1 cellular context compared by ENCODE assay signal in the genomic region with DNA sequence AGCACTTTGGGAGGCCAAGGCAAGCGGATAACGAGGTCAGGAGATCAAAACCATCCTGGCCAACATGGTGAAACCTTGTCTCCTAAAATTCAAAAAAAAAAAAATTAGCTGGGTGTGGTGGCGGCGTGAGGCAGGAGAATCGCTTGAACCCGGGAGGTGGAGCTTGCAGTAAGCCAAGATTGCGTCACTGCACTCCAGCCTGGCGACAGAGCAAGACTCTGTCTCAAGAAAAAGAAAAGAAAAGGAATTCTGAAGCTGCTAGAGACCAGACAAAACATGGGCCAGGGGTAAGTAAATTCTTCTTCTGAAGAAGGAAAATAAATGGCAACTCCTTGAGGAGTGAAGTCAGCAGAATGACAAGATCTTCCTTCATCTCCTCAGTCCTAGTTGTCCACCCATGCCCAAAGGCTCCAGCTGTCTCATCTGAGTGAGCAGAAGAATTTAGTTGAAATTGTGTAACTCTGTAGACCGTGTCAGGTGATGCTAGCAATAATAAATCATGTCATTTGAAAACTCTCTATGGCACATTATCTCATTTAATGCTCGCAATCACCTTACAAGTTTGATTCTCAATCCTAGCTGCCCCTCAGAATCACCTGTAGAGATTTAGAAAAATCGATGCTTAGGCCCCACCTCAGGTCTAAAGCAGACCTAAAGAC.
TF ChIP-seq lines count a peak whose summit lies in the region.

No MANE protein-coding gene starts in this region.

TF ChIP-seq in HepG2, 621 proteins besides CTCF, POLR2A, EP300 and RAD21:
- TF ChIP-seq AGO2 (optimal IDR thresholded peaks at IDR 0.05; ENCODE audit: low read depth, low read length) (no peak), ZSCAN22 (CRISPR knock-in tag; IDR thresholded peaks at IDR 0.05) (no peak), ZSCAN9 (CRISPR knock-in tag; IDR thresholded peaks at IDR 0.05; ENCODE audit: borderline replicate concordance) (no peak), ZNF205 (CRISPR knock-in tag; IDR thresholded peaks at IDR 0.05) (no peak), JUN (CRISPR knock-in tag; IDR thresholded peaks at IDR 0.05) (no peak), SMAD1 (CRISPR knock-in tag; IDR thresholded peaks at IDR 0.05; ENCODE audit: borderline replicate concordance, low read depth) (no peak), KDM1A (CRISPR knock-in tag; IDR thresholded peaks at IDR 0.05) (no peak)
- TF ChIP-seq, protein P1, sequence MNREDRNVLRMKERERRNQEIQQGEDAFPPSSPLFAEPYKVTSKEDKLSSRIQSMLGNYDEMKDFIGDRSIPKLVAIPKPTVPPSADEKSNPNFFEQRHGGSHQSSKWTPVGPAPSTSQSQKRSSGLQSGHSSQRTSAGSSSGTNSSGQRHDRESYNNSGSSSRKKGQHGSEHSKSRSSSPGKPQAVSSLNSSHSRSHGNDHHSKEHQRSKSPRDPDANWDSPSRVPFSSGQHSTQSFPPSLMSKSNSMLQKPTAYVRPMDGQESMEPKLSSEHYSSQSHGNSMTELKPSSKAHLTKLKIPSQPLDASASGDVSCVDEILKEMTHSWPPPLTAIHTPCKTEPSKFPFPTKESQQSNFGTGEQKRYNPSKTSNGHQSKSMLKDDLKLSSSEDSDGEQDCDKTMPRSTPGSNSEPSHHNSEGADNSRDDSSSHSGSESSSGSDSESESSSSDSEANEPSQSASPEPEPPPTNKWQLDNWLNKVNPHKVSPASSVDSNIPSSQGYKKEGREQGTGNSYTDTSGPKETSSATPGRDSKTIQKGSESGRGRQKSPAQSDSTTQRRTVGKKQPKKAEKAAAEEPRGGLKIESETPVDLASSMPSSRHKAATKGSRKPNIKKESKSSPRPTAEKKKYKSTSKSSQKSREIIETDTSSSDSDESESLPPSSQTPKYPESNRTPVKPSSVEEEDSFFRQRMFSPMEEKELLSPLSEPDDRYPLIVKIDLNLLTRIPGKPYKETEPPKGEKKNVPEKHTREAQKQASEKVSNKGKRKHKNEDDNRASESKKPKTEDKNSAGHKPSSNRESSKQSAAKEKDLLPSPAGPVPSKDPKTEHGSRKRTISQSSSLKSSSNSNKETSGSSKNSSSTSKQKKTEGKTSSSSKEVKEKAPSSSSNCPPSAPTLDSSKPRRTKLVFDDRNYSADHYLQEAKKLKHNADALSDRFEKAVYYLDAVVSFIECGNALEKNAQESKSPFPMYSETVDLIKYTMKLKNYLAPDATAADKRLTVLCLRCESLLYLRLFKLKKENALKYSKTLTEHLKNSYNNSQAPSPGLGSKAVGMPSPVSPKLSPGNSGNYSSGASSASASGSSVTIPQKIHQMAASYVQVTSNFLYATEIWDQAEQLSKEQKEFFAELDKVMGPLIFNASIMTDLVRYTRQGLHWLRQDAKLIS (CRISPR knock-in tag; IDR thresholded peaks at IDR 0.05) = no peak
- TF ChIP-seq, protein P2, sequence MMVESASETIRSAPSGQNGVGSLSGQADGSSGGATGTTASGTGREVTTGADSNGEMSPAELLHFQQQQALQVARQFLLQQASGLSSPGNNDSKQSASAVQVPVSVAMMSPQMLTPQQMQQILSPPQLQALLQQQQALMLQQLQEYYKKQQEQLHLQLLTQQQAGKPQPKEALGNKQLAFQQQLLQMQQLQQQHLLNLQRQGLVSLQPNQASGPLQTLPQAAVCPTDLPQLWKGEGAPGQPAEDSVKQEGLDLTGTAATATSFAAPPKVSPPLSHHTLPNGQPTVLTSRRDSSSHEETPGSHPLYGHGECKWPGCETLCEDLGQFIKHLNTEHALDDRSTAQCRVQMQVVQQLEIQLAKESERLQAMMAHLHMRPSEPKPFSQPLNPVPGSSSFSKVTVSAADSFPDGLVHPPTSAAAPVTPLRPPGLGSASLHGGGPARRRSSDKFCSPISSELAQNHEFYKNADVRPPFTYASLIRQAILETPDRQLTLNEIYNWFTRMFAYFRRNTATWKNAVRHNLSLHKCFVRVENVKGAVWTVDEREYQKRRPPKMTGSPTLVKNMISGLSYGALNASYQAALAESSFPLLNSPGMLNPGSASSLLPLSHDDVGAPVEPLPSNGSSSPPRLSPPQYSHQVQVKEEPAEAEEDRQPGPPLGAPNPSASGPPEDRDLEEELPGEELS (CRISPR knock-in tag; IDR thresholded peaks at IDR 0.05) = no peak
- TF ChIP-seq, protein P3, sequence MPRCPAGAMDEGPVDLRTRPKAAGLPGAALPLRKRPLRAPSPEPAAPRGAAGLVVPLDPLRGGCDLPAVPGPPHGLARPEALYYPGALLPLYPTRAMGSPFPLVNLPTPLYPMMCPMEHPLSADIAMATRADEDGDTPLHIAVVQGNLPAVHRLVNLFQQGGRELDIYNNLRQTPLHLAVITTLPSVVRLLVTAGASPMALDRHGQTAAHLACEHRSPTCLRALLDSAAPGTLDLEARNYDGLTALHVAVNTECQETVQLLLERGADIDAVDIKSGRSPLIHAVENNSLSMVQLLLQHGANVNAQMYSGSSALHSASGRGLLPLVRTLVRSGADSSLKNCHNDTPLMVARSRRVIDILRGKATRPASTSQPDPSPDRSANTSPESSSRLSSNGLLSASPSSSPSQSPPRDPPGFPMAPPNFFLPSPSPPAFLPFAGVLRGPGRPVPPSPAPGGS (CRISPR knock-in tag; IDR thresholded peaks at IDR 0.05) = no peak
- TF ChIP-seq, protein P4, sequence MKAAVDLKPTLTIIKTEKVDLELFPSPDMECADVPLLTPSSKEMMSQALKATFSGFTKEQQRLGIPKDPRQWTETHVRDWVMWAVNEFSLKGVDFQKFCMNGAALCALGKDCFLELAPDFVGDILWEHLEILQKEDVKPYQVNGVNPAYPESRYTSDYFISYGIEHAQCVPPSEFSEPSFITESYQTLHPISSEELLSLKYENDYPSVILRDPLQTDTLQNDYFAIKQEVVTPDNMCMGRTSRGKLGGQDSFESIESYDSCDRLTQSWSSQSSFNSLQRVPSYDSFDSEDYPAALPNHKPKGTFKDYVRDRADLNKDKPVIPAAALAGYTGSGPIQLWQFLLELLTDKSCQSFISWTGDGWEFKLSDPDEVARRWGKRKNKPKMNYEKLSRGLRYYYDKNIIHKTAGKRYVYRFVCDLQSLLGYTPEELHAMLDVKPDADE (CRISPR knock-in tag; IDR thresholded peaks at IDR 0.05) = no peak
